ENCODE assay signal across 11 cellular contexts in the genomic region with DNA sequence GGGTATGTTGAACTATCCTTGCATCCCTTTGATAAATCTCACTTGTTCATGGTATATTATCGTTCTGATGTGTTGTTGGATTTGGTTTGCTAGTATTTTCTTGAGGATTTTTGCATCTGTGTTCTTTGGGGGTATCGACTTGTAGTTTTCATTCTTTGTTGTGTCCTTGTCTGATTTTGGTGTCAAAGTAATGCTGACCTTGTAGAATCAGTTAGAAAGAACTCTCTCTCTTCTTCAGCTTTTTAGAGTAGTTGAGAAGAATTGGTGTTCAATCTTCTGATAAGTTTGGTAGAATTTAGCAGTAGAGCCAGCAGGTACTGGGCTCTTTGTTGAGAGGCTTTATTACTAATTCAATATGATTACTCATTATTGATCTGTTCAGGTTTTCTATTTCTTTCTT.
"Had no signal": no experiment of that assay in that cellular context is flagged by ENCODE, and none has a peak within 500 bp of the region (broad histone marks: within the 10 kb centered on the region; RNA-seq: fewer than 3 reads in every experiment).

No MANE protein-coding gene starts in this region.

- DNase-seq: GM23248, GOT3, H7, H9, HCEC 1CT, HFFc6 had no signal

- H3K9ac ChIP-seq: GM23248 had no signal

- ATAC-seq: GM23338, HCT116 had no signal

- H2AFZ ChIP-seq: GM23248, GM23338 had no signal

- H3K4me1 ChIP-seq: HAP-1 had no signal

- H3K27ac ChIP-seq: GM23248 had no signal

- H3K4me2 ChIP-seq: GM23338 had no signal

- FAIRE-seq: H1, H54 had no signal

- H3K9me3 ChIP-seq: HAP-1 had no signal

- H3K36me3 ChIP-seq: HAP-1 had no signal

- H3K4me3 ChIP-seq: GM23248, GM23338, HAP-1 had no signal
